ENCODE assay signal across 1 cellular context in the genomic region with DNA sequence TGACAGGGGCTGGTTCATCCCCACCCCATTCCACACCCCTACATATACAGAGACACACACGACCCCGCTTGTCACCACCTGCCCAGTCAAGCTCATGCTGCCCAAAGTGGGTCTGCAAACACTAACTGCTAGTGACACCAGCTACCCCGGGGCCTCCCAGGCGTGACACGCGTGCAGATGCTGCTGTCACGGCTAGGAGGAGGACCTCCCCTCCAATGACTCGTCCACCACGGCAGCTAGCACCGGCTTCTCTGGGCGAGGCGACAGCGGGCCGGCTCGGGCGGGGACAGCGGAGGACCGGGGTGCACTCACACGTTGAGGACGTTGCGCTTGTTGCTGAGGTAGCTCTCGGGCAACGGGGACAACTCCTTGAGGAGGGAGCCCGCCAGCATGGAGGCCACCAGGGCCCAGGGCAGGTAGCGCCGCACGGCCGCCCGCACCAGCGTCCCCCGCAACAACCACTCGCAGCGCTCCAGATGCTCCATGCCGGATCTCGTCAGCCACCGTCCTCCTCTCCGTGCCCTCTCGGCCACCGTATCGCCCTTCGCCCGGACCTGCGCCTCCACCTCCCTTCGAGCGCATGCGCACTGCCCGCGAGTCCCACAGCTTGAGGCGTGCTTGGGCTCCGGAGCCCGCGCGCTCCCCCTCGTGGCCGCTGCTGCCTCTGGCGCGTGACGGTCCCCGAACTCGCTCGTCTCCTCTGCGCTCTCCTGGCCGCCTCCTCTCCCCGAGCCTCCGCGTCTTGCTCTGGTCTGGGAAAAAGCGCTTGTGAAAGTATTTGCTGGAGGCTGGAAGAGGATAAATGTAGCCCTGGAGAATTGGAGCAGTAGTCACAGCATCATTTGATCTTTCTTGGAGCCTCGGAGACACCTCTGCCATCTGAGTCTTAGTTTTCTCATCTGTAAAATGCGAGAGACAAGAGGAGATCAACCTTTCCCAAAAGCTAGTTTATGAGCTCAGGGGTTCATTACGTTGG.
TF ChIP-seq lines count a peak whose summit lies in the region.

A gene with protein sequence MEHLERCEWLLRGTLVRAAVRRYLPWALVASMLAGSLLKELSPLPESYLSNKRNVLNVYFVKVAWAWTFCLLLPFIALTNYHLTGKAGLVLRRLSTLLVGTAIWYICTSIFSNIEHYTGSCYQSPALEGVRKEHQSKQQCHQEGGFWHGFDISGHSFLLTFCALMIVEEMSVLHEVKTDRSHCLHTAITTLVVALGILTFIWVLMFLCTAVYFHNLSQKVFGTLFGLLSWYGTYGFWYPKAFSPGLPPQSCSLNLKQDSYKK (minus strand): TSS at position 539 of the 976 bp plus-strand sequence. CDS start 54 bp downstream, at position 485.

TF ChIP-seq in HEK293, 187 proteins besides CTCF, POLR2A, EP300 and RAD21 (continued from another document and continues in another):
- TF ChIP-seq, protein P1, sequence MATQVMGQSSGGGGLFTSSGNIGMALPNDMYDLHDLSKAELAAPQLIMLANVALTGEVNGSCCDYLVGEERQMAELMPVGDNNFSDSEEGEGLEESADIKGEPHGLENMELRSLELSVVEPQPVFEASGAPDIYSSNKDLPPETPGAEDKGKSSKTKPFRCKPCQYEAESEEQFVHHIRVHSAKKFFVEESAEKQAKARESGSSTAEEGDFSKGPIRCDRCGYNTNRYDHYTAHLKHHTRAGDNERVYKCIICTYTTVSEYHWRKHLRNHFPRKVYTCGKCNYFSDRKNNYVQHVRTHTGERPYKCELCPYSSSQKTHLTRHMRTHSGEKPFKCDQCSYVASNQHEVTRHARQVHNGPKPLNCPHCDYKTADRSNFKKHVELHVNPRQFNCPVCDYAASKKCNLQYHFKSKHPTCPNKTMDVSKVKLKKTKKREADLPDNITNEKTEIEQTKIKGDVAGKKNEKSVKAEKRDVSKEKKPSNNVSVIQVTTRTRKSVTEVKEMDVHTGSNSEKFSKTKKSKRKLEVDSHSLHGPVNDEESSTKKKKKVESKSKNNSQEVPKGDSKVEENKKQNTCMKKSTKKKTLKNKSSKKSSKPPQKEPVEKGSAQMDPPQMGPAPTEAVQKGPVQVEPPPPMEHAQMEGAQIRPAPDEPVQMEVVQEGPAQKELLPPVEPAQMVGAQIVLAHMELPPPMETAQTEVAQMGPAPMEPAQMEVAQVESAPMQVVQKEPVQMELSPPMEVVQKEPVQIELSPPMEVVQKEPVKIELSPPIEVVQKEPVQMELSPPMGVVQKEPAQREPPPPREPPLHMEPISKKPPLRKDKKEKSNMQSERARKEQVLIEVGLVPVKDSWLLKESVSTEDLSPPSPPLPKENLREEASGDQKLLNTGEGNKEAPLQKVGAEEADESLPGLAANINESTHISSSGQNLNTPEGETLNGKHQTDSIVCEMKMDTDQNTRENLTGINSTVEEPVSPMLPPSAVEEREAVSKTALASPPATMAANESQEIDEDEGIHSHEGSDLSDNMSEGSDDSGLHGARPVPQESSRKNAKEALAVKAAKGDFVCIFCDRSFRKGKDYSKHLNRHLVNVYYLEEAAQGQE (tag by site-specific recombination; IDR thresholded peaks at IDR 0.05): peak; percentile 61; the same call in 1 of the 2 replicates
- no peak for TF ChIP-seq ZNF555 (tag by site-specific recombination; conservative IDR thresholded peaks at IDR 0.05)
- TF ChIP-seq ZNF140 (tag by site-specific recombination; IDR thresholded peaks at IDR 0.05): no peak
- peak; percentile 87 for TF ChIP-seq ZNF324 (tag by site-specific recombination; IDR thresholded peaks at IDR 0.05)
- TF ChIP-seq YY2 (tag by site-specific recombination; IDR thresholded peaks at IDR 0.05): peak; percentile 92
- TF ChIP-seq EGR2 (tag by site-specific recombination; IDR thresholded peaks at IDR 0.05; ENCODE audit: low read depth): peak; percentile 62; the same call in 1 of the 2 replicates
- TF ChIP-seq ZNF155 (tag by site-specific recombination; IDR thresholded peaks at IDR 0.05): no peak
- TF ChIP-seq, protein P2, sequence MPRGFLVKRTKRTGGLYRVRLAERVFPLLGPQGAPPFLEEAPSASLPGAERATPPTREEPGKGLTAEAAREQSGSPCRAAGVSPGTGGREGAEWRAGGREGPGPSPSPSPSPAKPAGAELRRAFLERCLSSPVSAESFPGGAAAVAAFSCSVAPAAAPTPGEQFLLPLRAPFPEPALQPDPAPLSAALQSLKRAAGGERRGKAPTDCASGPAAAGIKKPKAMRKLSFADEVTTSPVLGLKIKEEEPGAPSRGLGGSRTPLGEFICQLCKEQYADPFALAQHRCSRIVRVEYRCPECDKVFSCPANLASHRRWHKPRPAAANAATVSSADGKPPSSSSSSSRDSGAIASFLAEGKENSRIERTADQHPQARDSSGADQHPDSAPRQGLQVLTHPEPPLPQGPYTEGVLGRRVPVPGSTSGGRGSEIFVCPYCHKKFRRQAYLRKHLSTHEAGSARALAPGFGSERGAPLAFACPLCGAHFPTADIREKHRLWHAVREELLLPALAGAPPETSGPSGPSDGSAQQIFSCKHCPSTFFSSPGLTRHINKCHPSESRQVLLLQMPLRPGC (tag by site-specific recombination; IDR thresholded peaks at IDR 0.05): peak; percentile 68; the same call in 1 of the 2 replicates
- TF ChIP-seq ZXDB (tag by site-specific recombination; IDR thresholded peaks at IDR 0.05): peak; percentile 75
- TF ChIP-seq, protein P3, sequence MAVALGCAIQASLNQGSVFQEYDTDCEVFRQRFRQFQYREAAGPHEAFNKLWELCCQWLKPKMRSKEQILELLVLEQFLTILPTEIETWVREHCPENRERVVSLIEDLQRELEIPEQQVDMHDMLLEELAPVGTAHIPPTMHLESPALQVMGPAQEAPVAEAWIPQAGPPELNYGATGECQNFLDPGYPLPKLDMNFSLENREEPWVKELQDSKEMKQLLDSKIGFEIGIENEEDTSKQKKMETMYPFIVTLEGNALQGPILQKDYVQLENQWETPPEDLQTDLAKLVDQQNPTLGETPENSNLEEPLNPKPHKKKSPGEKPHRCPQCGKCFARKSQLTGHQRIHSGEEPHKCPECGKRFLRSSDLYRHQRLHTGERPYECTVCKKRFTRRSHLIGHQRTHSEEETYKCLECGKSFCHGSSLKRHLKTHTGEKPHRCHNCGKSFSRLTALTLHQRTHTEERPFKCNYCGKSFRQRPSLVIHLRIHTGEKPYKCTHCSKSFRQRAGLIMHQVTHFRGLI (tag by site-specific recombination; IDR thresholded peaks at IDR 0.05): no peak; the same call in 1 of the 2 replicates
- TF ChIP-seq, protein P4, sequence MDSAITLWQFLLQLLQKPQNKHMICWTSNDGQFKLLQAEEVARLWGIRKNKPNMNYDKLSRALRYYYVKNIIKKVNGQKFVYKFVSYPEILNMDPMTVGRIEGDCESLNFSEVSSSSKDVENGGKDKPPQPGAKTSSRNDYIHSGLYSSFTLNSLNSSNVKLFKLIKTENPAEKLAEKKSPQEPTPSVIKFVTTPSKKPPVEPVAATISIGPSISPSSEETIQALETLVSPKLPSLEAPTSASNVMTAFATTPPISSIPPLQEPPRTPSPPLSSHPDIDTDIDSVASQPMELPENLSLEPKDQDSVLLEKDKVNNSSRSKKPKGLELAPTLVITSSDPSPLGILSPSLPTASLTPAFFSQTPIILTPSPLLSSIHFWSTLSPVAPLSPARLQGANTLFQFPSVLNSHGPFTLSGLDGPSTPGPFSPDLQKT (IDR thresholded peaks at IDR 0.05; ENCODE audit: borderline replicate concordance, low read depth, low read length): no peak
- TF ChIP-seq ZFP69B (tag by site-specific recombination; IDR thresholded peaks at IDR 0.05): peak; percentile 74; the same call in 1 of the 2 replicates
- TF ChIP-seq, protein P5, sequence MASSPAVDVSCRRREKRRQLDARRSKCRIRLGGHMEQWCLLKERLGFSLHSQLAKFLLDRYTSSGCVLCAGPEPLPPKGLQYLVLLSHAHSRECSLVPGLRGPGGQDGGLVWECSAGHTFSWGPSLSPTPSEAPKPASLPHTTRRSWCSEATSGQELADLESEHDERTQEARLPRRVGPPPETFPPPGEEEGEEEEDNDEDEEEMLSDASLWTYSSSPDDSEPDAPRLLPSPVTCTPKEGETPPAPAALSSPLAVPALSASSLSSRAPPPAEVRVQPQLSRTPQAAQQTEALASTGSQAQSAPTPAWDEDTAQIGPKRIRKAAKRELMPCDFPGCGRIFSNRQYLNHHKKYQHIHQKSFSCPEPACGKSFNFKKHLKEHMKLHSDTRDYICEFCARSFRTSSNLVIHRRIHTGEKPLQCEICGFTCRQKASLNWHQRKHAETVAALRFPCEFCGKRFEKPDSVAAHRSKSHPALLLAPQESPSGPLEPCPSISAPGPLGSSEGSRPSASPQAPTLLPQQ (tag by site-specific recombination; IDR thresholded peaks at IDR 0.05): peak; percentile 86
- TF ChIP-seq ZNF335 (tag by site-specific recombination; conservative IDR thresholded peaks at IDR 0.05): peak; percentile 94
- TF ChIP-seq ZNF670 (tag by site-specific recombination; IDR thresholded peaks at IDR 0.05; ENCODE audit: low read depth): no peak
- TF ChIP-seq ZNF112 (tag by site-specific recombination; IDR thresholded peaks at IDR 0.05): no peak
- no peak for TF ChIP-seq HOXA7 (CRISPR knock-in tag; IDR thresholded peaks at IDR 0.05; ENCODE audit: borderline replicate concordance)
- no peak for TF ChIP-seq ZNF292 (tag by site-specific recombination; IDR thresholded peaks at IDR 0.05; ENCODE audit: borderline replicate concordance, low read depth)
- TF ChIP-seq ZNF391 (tag by site-specific recombination; IDR thresholded peaks at IDR 0.05; ENCODE audit: borderline replicate concordance, low read depth): peak; percentile 87; the same call in 1 of the 2 replicates
- no peak for TF ChIP-seq ZNF350 (tag by site-specific recombination; IDR thresholded peaks at IDR 0.05)
- TF ChIP-seq ZBTB8A (tag by site-specific recombination; IDR thresholded peaks at IDR 0.05): peak; percentile 46; the same call in 1 of the 2 replicates
- TF ChIP-seq, protein P6, sequence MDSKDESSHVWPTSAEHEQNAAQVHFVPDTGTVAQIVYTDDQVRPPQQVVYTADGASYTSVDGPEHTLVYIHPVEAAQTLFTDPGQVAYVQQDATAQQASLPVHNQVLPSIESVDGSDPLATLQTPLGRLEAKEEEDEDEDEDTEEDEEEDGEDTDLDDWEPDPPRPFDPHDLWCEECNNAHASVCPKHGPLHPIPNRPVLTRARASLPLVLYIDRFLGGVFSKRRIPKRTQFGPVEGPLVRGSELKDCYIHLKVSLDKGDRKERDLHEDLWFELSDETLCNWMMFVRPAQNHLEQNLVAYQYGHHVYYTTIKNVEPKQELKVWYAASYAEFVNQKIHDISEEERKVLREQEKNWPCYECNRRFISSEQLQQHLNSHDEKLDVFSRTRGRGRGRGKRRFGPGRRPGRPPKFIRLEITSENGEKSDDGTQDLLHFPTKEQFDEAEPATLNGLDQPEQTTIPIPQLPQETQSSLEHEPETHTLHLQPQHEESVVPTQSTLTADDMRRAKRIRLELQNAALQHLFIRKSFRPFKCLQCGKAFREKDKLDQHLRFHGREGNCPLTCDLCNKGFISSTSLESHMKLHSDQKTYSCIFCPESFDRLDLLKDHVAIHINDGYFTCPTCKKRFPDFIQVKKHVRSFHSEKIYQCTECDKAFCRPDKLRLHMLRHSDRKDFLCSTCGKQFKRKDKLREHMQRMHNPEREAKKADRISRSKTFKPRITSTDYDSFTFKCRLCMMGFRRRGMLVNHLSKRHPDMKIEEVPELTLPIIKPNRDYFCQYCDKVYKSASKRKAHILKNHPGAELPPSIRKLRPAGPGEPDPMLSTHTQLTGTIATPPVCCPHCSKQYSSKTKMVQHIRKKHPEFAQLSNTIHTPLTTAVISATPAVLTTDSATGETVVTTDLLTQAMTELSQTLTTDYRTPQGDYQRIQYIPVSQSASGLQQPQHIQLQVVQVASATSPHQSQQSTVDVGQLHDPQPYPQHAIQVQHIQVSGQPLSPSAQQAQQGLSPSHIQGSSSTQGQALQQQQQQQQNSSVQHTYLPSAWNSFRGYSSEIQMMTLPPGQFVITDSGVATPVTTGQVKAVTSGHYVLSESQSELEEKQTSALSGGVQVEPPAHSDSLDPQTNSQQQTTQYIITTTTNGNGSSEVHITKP (tag by site-specific recombination; IDR thresholded peaks at IDR 0.05): peak; percentile 99
- peak; percentile 77; the same call in 1 of the 2 replicates for TF ChIP-seq ZBTB48 (tag by site-specific recombination; IDR thresholded peaks at IDR 0.05)
- TF ChIP-seq, protein P7, sequence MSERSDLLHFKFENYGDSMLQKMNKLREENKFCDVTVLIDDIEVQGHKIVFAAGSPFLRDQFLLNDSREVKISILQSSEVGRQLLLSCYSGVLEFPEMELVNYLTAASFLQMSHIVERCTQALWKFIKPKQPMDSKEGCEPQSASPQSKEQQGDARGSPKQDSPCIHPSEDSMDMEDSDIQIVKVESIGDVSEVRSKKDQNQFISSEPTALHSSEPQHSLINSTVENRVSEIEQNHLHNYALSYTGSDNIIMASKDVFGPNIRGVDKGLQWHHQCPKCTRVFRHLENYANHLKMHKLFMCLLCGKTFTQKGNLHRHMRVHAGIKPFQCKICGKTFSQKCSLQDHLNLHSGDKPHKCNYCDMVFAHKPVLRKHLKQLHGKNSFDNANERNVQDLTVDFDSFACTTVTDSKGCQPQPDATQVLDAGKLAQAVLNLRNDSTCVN (tag by site-specific recombination; optimal IDR thresholded peaks at IDR 0.05): peak; percentile 96
- peak; percentile 64 for TF ChIP-seq ZNF654 (tag by site-specific recombination; IDR thresholded peaks at IDR 0.05; ENCODE audit: low read depth)
- peak; percentile 95 for TF ChIP-seq ZNF600 (tag by site-specific recombination; IDR thresholded peaks at IDR 0.05)
- TF ChIP-seq BCL11B (tag by site-specific recombination; IDR thresholded peaks at IDR 0.05; ENCODE audit: low read depth): no peak
- peak; percentile 90; the same call in 1 of the 2 replicates for TF ChIP-seq ZNF2 (tag by site-specific recombination; IDR thresholded peaks at IDR 0.05)
- TF ChIP-seq SETDB1 (IDR thresholded peaks at IDR 0.05; ENCODE audit: insufficient read length, low read length): no peak
- no peak for TF ChIP-seq ZNF558 (tag by site-specific recombination; IDR thresholded peaks at IDR 0.05)
- TF ChIP-seq, protein P8, sequence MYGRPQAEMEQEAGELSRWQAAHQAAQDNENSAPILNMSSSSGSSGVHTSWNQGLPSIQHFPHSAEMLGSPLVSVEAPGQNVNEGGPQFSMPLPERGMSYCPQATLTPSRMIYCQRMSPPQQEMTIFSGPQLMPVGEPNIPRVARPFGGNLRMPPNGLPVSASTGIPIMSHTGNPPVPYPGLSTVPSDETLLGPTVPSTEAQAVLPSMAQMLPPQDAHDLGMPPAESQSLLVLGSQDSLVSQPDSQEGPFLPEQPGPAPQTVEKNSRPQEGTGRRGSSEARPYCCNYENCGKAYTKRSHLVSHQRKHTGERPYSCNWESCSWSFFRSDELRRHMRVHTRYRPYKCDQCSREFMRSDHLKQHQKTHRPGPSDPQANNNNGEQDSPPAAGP (tag by site-specific recombination; IDR thresholded peaks at IDR 0.05): peak; percentile 97
- peak; percentile 40 for TF ChIP-seq GLIS2 (tag by site-specific recombination; IDR thresholded peaks at IDR 0.05)
- no peak for TF ChIP-seq TCF7L2 (IDR thresholded peaks at IDR 0.05; ENCODE audit: borderline replicate concordance, low read depth, low read length)
- peak; percentile 23; the same call in 1 of the 2 replicates for TF ChIP-seq ZNF10 (tag by site-specific recombination; IDR thresholded peaks at IDR 0.05)
- peak; percentile 59; the same call in 1 of the 2 replicates for TF ChIP-seq ZNF76 (tag by site-specific recombination; IDR thresholded peaks at IDR 0.05; ENCODE audit: borderline replicate concordance, low read depth)
- 0 out of 2 replicates have a peak, but pooled peaks have one; percentile 9 for TF ChIP-seq ZNF791 (tag by site-specific recombination; IDR thresholded peaks at IDR 0.05)
- peak; percentile 55 for TF ChIP-seq WT1 (tag by site-specific recombination; IDR thresholded peaks at IDR 0.05)
- peak; percentile 94 for TF ChIP-seq SCRT2 (tag by site-specific recombination; IDR thresholded peaks at IDR 0.05)
- TF ChIP-seq ZNF792 (tag by site-specific recombination; IDR thresholded peaks at IDR 0.05): no peak
- TF ChIP-seq ZNF521 (tag by site-specific recombination; IDR thresholded peaks at IDR 0.05): no peak
- TF ChIP-seq ZNF629 (tag by site-specific recombination; IDR thresholded peaks at IDR 0.05): peak; percentile 61; the same call in 1 of the 2 replicates
- TF ChIP-seq ZNF544 (tag by site-specific recombination; IDR thresholded peaks at IDR 0.05): no peak
